ENCODE assay signal across 27 cellular contexts in genomic region chr19:28159065-28159464, GRCh38.
"Had no signal": no experiment of that assay in that cellular context is flagged by ENCODE, and none has a peak within 500 bp of the region (broad histone marks: within the 10 kb centered on the region; RNA-seq: fewer than 3 reads in every experiment).

No MANE protein-coding gene starts in this region.

- ATAC-seq: stimulated activated effector memory CD8-positive, alpha-beta T cell treated with anti-CD3 and anti-CD28 coated beads, Interleukin-12 subunit alpha, Interleukin-12 subunit beta, amount 100 ng/mL, for 72 hours; stimulated activated memory B cell treated with anti-CD40 and anti-IgM and Interleukin-4, amounts not matched to agents 10 μg/mL and 1 μg/mL and 100 μg/mL, for 72 hours; stimulated activated naive B cell treated with anti-CD40 and anti-IgM and Interleukin-4, amounts not matched to agents 10 μg/mL and 1 μg/mL and 100 μg/mL, for 72 hours; stimulated activated naive CD8-positive, alpha-beta T cell treated with anti-CD3 and anti-CD28 coated beads, Interleukin-15, amount 100 ng/mL, for 72 hours; stimulated activated naive CD8-positive, alpha-beta T cell treated with anti-CD3 and anti-CD28 coated beads, Interleukin-15, Interleukin-2, amounts not matched to agents 100 U/mL and 50 U/mL, for 24 hours; upper lobe of right lung had no signal

- H3K27me3 ChIP-seq: suprapubic skin, testis, thyroid gland, tibial artery, tibial nerve, transverse colon, upper lobe of left lung, upper lobe of right lung, uterus, vagina had no signal

- H3K9me3 ChIP-seq: suprapubic skin, testis, thoracic aorta, thyroid gland, transverse colon, uterus, vagina had no signal

- H3K4me3 ChIP-seq: stomach, suprapubic skin, testis, thoracic aorta, thyroid gland, tibial artery, tibial nerve, transverse colon, upper lobe of left lung, upper lobe of right lung, uterus, vagina had no signal

- H3K36me3 ChIP-seq: stomach, suprapubic skin, thoracic aorta, thyroid gland, tibial artery, tibial nerve, transverse colon, upper lobe of left lung, upper lobe of right lung, uterus, vagina had no signal

- H3K27ac ChIP-seq: stomach, suprapubic skin, testis, thoracic aorta, thyroid gland, tibial artery, tibial nerve, transverse colon, upper lobe of left lung, upper lobe of right lung, uterus, vagina had no signal

- FAIRE-seq: urothelium cell line had no signal

- DNase-seq: stimulated activated CD4-positive, alpha-beta T cell treated with anti-CD3 and anti-CD28 coated beads, Interleukin-2, amount 100 ng/mL, for 48 hours; stimulated activated CD4-positive, alpha-beta T cell treated with anti-CD3 and anti-CD28 coated beads, Interleukin-4, amount 100 ng/mL, for 1 hour; stimulated activated CD4-positive, alpha-beta T cell treated with anti-CD3 and anti-CD28 coated beads, Interleukin-4, amount 100 ng/mL, for 24 hours; stimulated activated CD4-positive, alpha-beta T cell treated with anti-CD3 and anti-CD28 coated beads, Interleukin-4, amount 100 ng/mL, for 4 hours; stimulated activated CD8-positive, alpha-beta memory T cell treated with anti-CD3 and anti-CD28 coated beads, Interleukin-4, amount 100 ng/mL, for 48 hours; stimulated activated naive B cell treated with anti-CD40 and anti-IgM and Interleukin-4, amounts not matched to agents 10 μg/mL and 1 μg/mL and 100 μg/mL, for 72 hours; stimulated activated naive CD4-positive, alpha-beta T cell; stimulated activated naive CD4-positive, alpha-beta T cell treated with Interleukin-2 at 50 U/mL for 16 hours; stimulated activated naive CD8-positive, alpha-beta T cell treated with anti-CD3 and anti-CD28 coated beads, Interleukin-15, amount 100 ng/mL, for 72 hours; stimulated activated naive CD8-positive, alpha-beta T cell treated with anti-CD3 and anti-CD28 coated beads, Interleukin-15, Interleukin-2, amounts not matched to agents 100 U/mL and 50 U/mL, for 24 hours; stomach; substantia nigra; testis; thyroid gland; tibial artery; transverse colon; trophoblast cell; upper lobe of left lung; upper lobe of right lung; uterus had no signal

- H3K4me1 ChIP-seq: stomach, suprapubic skin, thyroid gland, tibial artery, tibial nerve, transverse colon, upper lobe of left lung, upper lobe of right lung, uterus, vagina had no signal
